In the genomic region with DNA sequence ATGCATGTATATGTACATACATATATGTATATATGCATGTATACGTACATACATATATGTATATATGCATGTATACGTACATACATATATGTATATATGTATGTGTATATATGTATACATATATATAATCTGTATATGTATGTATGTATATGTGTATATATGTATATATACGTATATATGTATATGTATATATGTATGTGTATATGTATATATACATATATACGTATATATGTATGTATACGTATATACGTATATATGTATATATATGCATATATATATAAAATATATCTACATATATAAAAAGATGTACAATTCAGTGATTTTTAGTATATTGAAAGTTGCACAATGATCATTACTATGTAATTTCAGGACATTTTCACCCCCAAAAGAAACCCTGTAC, we compare ENCODE assay signal across 8 cellular contexts. TPM values are rescaled to one million over a fixed set of nuclear protein-coding genes. Genes with fewer than 3 reads are reported as not detected.
DNase-seq lines count a peak whose midpoint lies in the region; FAIRE-seq and TF ChIP-seq lines count a peak whose summit lies in the region.
"Not testable (repeated sequence)": the region's sequence is repeated elsewhere in the genome, so short reads cannot be mapped to it uniquely, and the experiment has no call there.
"Had no signal": no experiment of that assay in that cellular context is flagged by ENCODE, and none has a peak within 500 bp of the region (broad histone marks: within the 10 kb centered on the region; RNA-seq: fewer than 3 reads in every experiment).

No MANE protein-coding gene starts in this region.

- DNase-seq in kidney, small intestine: not testable (repeated sequence)

- intact Hi-C loops in kidney (cut with DNase I): not testable (repeated sequence)

- H3K4me3 ChIP-seq in kidney (ENCODE audit: low read length in 2 of 2); small intestine (ENCODE audit: low read depth in 1 of 2, low read length in 2 of 2): not testable (repeated sequence)

- H3K4me1 ChIP-seq in kidney (ENCODE audit: control insufficient read depth in 1 of 2, insufficient read depth in 1 of 2, low read depth in 1 of 2, low read length in 2 of 2); small intestine (ENCODE audit: control insufficient read depth in 2 of 2, insufficient read depth in 1 of 2, low read depth in 1 of 2, low read length in 1 of 2): not testable (repeated sequence)

- not testable (repeated sequence) for H3K9ac ChIP-seq in kidney (ENCODE audit: low read length in 2 of 2)

- H3K9me3 ChIP-seq in kidney (ENCODE audit: control insufficient read depth in 1 of 2, low read length in 2 of 2); small intestine (ENCODE audit: control insufficient read depth, low read depth): not testable (repeated sequence)

- 75 to 82% (median 79%) methylated on average over 6 of the region's 6 CpGs for WGBS in small intestine, 3 donors

- not testable (repeated sequence) for H3K36me3 ChIP-seq in kidney (ENCODE audit: control insufficient read depth in 1 of 2, insufficient read depth in 2 of 2, low read length in 2 of 2); small intestine (ENCODE audit: control insufficient read depth in 2 of 2, insufficient read depth in 2 of 2, low read length in 2 of 2)

- FAIRE-seq in G401.6 (lab: Jason Lieb, UNC) (peak; percentile 70), TTC549 (lab: Jason Lieb, UNC) (peak; percentile 62), endometrium (lab: Jason Lieb, UNC) (peak; percentile 37), kidney (lab: Jason Lieb, UNC) (peak; percentile 65), small intestine (lab: Jason Lieb, UNC) (peak; percentile 47)

- TF ChIP-seq CTCF in kidney (IDR thresholded peaks at IDR 0.05; ENCODE audit: borderline replicate concordance, extremely low read depth, insufficient read depth): not testable (repeated sequence)

- H3K27ac ChIP-seq in kidney (ENCODE audit: low read depth in 2 of 2, low read length in 2 of 2); small intestine (ENCODE audit: low read depth in 1 of 2, low read length in 1 of 2): not testable (repeated sequence)

- H3K27me3 ChIP-seq in small intestine (ENCODE audit: control insufficient read depth in 2 of 2, insufficient read depth in 2 of 2, low read length in 2 of 2): not testable (repeated sequence)

RNA-seq across cellular contexts. Expression of a gene that starts 30.7 kb away (rescaled TPM):
- total RNA-seq in kidney: 4.9 TPM
- 0.95 TPM for polyA plus RNA-seq in kidney (ENCODE audit: insufficient read depth, low read depth, low replicate concordance)
- polyA plus RNA-seq in small intestine: under 1 TPM in 1 of 3 donors, not detected in 2; 0.09 TPM
- total RNA-seq: Caco-2, Calu3, GM12878 had no signal
